In the genomic region with DNA sequence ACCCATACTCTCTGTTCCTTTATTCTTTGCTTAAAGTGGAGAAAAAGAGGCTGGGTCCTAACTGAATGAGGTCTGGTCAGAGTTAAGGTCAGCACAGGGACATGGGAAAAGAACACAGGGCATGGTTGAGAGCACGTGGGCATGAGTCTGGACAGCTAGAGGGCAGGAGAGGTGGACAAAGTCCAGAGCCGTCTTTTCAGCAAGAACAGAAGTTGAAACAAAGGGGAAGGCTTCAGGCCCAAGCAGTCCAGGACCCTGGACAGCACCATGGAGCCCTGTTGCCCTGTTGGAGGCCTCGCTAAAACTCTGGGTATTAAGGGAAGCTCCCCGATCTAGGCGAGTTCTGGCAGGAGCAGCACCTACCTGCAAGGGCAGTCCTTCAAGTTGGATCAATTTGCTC, we compare ENCODE assay signal across 12 cellular contexts. TPM values are rescaled to one million over a fixed set of nuclear protein-coding genes. Genes with fewer than 3 reads are reported as not detected.
DNase-seq lines count a peak whose midpoint lies in the region; ATAC-seq and TF ChIP-seq lines count a peak whose summit lies in the region.
"Had no signal": no experiment of that assay in that cellular context is flagged by ENCODE, and none has a peak within 500 bp of the region (broad histone marks: within the 10 kb centered on the region; RNA-seq: fewer than 3 reads in every experiment).

No MANE protein-coding gene starts in this region.

- no peak overlapping the region for H2AK9ac ChIP-seq in IMR-90 (replicated peaks; ENCODE audit: low read depth, low read length, poor library complexity)

- no peak overlapping the region for H3K14ac ChIP-seq in IMR-90 (replicated peaks; ENCODE audit: low read depth, low read length)

- POLR2A ChIA-PET in IMR-90 (lab: Charles Lee; ENCODE audit: unreplicated experiment) = no interaction called here

- no peak for TF ChIP-seq POLR2A in IMR-90 (IDR thresholded peaks at IDR 0.05; ENCODE audit: low read depth, low read length)

- peaks cover 7% of the 10 kb centered on the region for H3K36me3 ChIP-seq in IMR-90 (ENCODE audit: control insufficient read depth, insufficient read depth, low read length)

- H4K91ac ChIP-seq in IMR-90 (ENCODE audit: insufficient read depth, low read depth, low read length) = no peak overlapping the region

- dilution Hi-C loops in IMR-90 (cut with HindIII; ENCODE audit: low sequenced_read_pairs, unreplicated experiment) = no loop called here

- no peak overlapping the region for H3K4ac ChIP-seq in IMR-90 (ENCODE audit: low read depth, low read length)

- DNase-seq in ACHN (peak; percentile 33), IMR-90 (peak; percentile 47), astrocyte of the cerebellum (ENCODE audit: low read depth) (peak; percentile 26), iris pigment epithelial cell (ENCODE audit: low read depth) (peak; percentile 50), nucleus accumbens (lab: John Stamatoyannopoulos, UW) (no peak), NCI-H146 (lab: John Stamatoyannopoulos, UW) (no peak), OCI-M2 (lab: John Stamatoyannopoulos, UW; ENCODE audit: unreplicated experiment) (no peak)
- DNase-seq: activated CD8-positive, alpha-beta memory T cell treated with anti-CD3 and anti-CD28 coated beads for 24 hours; NCI-H774 had no signal

- H3K56ac ChIP-seq in IMR-90 (ENCODE audit: extremely low read depth, insufficient read depth, low read length) = no peak overlapping the region

- intact Hi-C loops in IMR-90 (cut with micrococcal nuclease) = no loop called here

- H3K18ac ChIP-seq in IMR-90 (ENCODE audit: low read depth, low read length) = no peak overlapping the region

- CTCF ChIA-PET in IMR-90 (lab: Yijun Ruan, JAX) = interaction anchor here (0.7 kb wide), 1 partner anchor 20 kb away, joined by 3 read pairs; no protein-coding TSS in a partner anchor

- H3K4me3 ChIP-seq in IMR-90 (ENCODE audit: insufficient read depth, low read depth, low read length) = no peak overlapping the region
- H3K4me3 ChIP-seq in astrocyte of the cerebellum (ENCODE audit: low read depth, low read length) = no peak overlapping the region

- H3K4me1 ChIP-seq in IMR-90 (ENCODE audit: control insufficient read depth, insufficient read depth, low read length) = no peaks in the 10 kb centered on the region

- H3K4me2 ChIP-seq in IMR-90 (ENCODE audit: low read depth, low read length) = no peak overlapping the region

- H4K8ac ChIP-seq in IMR-90 (ENCODE audit: low read depth in 2 of 2, low read length in 2 of 2) = no peak overlapping the region

- no peak overlapping the region for H2BK20ac ChIP-seq in IMR-90 (ENCODE audit: low read depth, low read length)

- no peaks in the 10 kb centered on the region for H3K79me1 ChIP-seq in IMR-90 (ENCODE audit: low read depth in 1 of 2, low read length in 2 of 2)

- TF ChIP-seq RAD21 in IMR-90 (IDR thresholded peaks at IDR 0.05; ENCODE audit: low read length) = no peak

- 38% methylated on average over 1 of the region's 5 CpGs; no CpG with 5 or more reads in 1 of the 2 experiments for WGBS in IMR-90 (ENCODE audit: extremely low coverage in 2 of 2, insufficient read length in 1 of 2), 2 experiments

- peaks cover 9% of the 10 kb centered on the region; the same call in 1 of the 2 replicates for H3K9me1 ChIP-seq in IMR-90 (ENCODE audit: insufficient read depth, low read length)

- no peaks in the 10 kb centered on the region for H3K27me3 ChIP-seq in IMR-90 (ENCODE audit: control insufficient read depth, insufficient read depth, low read length)

- no peak overlapping the region for H2AK5ac ChIP-seq in IMR-90 (ENCODE audit: low read depth, low read length)

- H3K9me3 ChIP-seq in IMR-90 (ENCODE audit: control insufficient read depth, insufficient read depth, low read length) = no peaks in the 10 kb centered on the region

- H2BK120ac ChIP-seq in IMR-90 (ENCODE audit: low read depth, low read length) = no peak overlapping the region

- TF ChIP-seq CTCF in IMR-90 (conservative IDR thresholded peaks at IDR 0.05; ENCODE audit: low read depth, low read length) (no peak), astrocyte of the cerebellum (IDR thresholded peaks at IDR 0.05; ENCODE audit: low read depth, low read length, missing control alignments) (no peak)

- H4K20me1 ChIP-seq in IMR-90 (ENCODE audit: insufficient read depth, low read length) = no peaks in the 10 kb centered on the region

- no peak overlapping the region for H2BK15ac ChIP-seq in IMR-90 (ENCODE audit: low read depth, low read length)

- H3K9ac ChIP-seq in IMR-90 (ENCODE audit: low read depth, low read length) = no peak overlapping the region

- in situ Hi-C loops in ACHN (cut with HindIII; ENCODE audit: low pct_ligation_motif_present, low pct_unique_long_range_greater_than_20kb, low sequenced_read_pairs) = no loop called here
- in situ Hi-C loops in IMR-90 (cut with MboI; ENCODE audit: low sequenced_read_pairs) = no loop called here
- in situ Hi-C loops in astrocyte of the cerebellum (cut with HindIII; ENCODE audit: low sequenced_read_pairs) = no loop called here

- BruUV-seq in IMR-90 (replicated peaks; lab: Mats Ljungman, UMichigan) = no TSS peak

- H2AFZ ChIP-seq in IMR-90 (replicated peaks; ENCODE audit: low read length, poor library complexity) = no peak overlapping the region

- H4K5ac ChIP-seq in IMR-90 (ENCODE audit: low read depth, low read length) = no peak overlapping the region

- ATAC-seq in IMR-90 (ENCODE audit: low read depth) (peak; percentile 92), GM18519 (IDR thresholded peaks at IDR 0.05; ENCODE audit: low FRiP score, unreplicated experiment) (no peak)
- ATAC-seq: CD8-positive, alpha-beta T cell; naive thymus-derived CD8-positive, alpha-beta T cell had no signal

- no peak overlapping the region for H3K23ac ChIP-seq in IMR-90 (ENCODE audit: low read depth, low read length)

- H3K27ac ChIP-seq in IMR-90 (ENCODE audit: insufficient read depth, low read length) = no peak overlapping the region

- H2BK5ac ChIP-seq in IMR-90 (ENCODE audit: low read depth, low read length, poor library complexity, severe bottlenecking) = no peak overlapping the region

TF ChIP-seq in IMR-90, 13 proteins besides CTCF, POLR2A, EP300 and RAD21:
- TF ChIP-seq, protein P1, sequence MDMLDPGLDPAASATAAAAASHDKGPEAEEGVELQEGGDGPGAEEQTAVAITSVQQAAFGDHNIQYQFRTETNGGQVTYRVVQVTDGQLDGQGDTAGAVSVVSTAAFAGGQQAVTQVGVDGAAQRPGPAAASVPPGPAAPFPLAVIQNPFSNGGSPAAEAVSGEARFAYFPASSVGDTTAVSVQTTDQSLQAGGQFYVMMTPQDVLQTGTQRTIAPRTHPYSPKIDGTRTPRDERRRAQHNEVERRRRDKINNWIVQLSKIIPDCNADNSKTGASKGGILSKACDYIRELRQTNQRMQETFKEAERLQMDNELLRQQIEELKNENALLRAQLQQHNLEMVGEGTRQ (IDR thresholded peaks at IDR 0.05; ENCODE audit: low read depth, low read length) = no peak
- TF ChIP-seq RCOR1 (IDR thresholded peaks at IDR 0.05; ENCODE audit: insufficient replicate concordance, low read length) (no peak), NFE2L2 (IDR thresholded peaks at IDR 0.05; ENCODE audit: low read depth, low read length) (no peak), SMC3 (IDR thresholded peaks at IDR 0.05; ENCODE audit: low read depth, low read length) (no peak), CEBPB (IDR thresholded peaks at IDR 0.05; ENCODE audit: low read depth, low read length) (no peak), FOS (IDR thresholded peaks at IDR 0.05; ENCODE audit: low read depth, low read length) (no peak), MAFK (IDR thresholded peaks at IDR 0.05; ENCODE audit: low read depth, low read length) (no peak), MAZ (IDR thresholded peaks at IDR 0.05; ENCODE audit: borderline replicate concordance, low read depth, low read length) (no peak), MXI1 (IDR thresholded peaks at IDR 0.05; ENCODE audit: borderline replicate concordance, low read depth, low read length) (no peak), RFX5 (IDR thresholded peaks at IDR 0.05; ENCODE audit: low read depth, low read length) (no peak), CHD1 (IDR thresholded peaks at IDR 0.05; ENCODE audit: low read depth, low read length) (no peak), BHLHE40 (IDR thresholded peaks at IDR 0.05; ENCODE audit: low read depth, low read length) (no peak)
- TF ChIP-seq, protein P2, sequence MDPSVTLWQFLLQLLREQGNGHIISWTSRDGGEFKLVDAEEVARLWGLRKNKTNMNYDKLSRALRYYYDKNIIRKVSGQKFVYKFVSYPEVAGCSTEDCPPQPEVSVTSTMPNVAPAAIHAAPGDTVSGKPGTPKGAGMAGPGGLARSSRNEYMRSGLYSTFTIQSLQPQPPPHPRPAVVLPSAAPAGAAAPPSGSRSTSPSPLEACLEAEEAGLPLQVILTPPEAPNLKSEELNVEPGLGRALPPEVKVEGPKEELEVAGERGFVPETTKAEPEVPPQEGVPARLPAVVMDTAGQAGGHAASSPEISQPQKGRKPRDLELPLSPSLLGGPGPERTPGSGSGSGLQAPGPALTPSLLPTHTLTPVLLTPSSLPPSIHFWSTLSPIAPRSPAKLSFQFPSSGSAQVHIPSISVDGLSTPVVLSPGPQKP (IDR thresholded peaks at IDR 0.05; ENCODE audit: borderline replicate concordance, low read depth, low read length) = no peak

RNA-seq across cellular contexts. Expression of a gene that starts 50.7 kb away (rescaled TPM):
- 2.5 and 3.0 TPM in 2 replicates for total RNA-seq in IMR-90 (2012; rRNA removed)
- 2.3 and 3.4 TPM in 2 replicates for polyA plus RNA-seq in IMR-90 (2012; rRNA removed)
- 1.6 and 2.0 TPM in 2 replicates for polyA plus RNA-seq in IMR-90 (2012; cell fraction: cytosol; rRNA removed)
- 7.3 and 13.9 TPM in 2 replicates for polyA plus RNA-seq in IMR-90 (2012; cell fraction: nucleus; rRNA removed; ENCODE audit: low replicate concordance)

RNA-seq across cellular contexts. Expression of a gene that starts 56.4 kb away (rescaled TPM):
- total RNA-seq in IMR-90 (2012; rRNA removed) = 1.3 and 1.4 TPM in 2 replicates
- polyA plus RNA-seq in IMR-90 (2012; rRNA removed) = 0.60 TPM in 2 replicates
- 0.53 and 0.54 TPM in 2 replicates for polyA plus RNA-seq in IMR-90 (2012; cell fraction: cytosol; rRNA removed)
- 0.78 and 1.1 TPM in 2 replicates for polyA plus RNA-seq in IMR-90 (2012; cell fraction: nucleus; rRNA removed; ENCODE audit: low replicate concordance)

Comparison
In these comparisons a context has a peak if more than half of its experiments do, and no peak if none do; other contexts are left out.
1. DNase-seq: peak in ACHN (single experiment), IMR-90 (single experiment), astrocyte of the cerebellum (single experiment) and iris pigment epithelial cell (single experiment); none in nucleus accumbens (0 of 56), NCI-H146 (single experiment) and OCI-M2 (single experiment).